In the genomic region with DNA sequence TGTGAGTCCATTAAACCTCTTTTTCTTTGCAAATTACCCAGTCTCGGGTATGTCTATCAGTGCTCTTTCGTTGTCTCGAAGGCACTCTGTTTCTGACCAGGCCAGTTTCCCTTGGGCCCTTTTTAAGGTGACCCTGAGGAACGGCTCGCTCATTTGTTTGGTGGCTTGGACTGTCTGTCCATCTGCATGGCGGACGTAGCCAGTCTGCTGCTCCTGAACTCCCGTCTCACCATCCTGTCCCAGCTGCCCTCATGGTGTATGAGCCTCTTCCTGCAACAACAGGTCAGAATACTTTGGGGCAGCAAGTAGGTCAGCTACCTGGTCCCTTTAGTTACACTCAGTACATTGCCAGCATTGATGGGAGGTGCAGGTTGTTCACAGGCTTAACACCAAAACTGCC, we compare ENCODE assay signal across 9 cellular contexts. TPM values are rescaled to one million over a fixed set of nuclear protein-coding genes. Genes with fewer than 3 reads are reported as not detected.
"Had no signal": no experiment of that assay in that cellular context is flagged by ENCODE, and none has a peak within 500 bp of the region (broad histone marks: within the 10 kb centered on the region; RNA-seq: fewer than 3 reads in every experiment).

No MANE protein-coding gene starts in this region.

- H3K4me3 Mint-ChIP-seq: GM23338, H9, IgD-negative memory B cell had no signal

- H2AFZ ChIP-seq: GM23338 had no signal

- H3K4me2 ChIP-seq: GM23338 had no signal

- FAIRE-seq: H1, H54, HepG2 had no signal

- H3K9me3 Mint-ChIP-seq: GM23338, H9, IgD-negative memory B cell had no signal

- H3K4me3 ChIP-seq: GM23338 had no signal

- H3K27ac Mint-ChIP-seq: GM23338, H9, IgD-negative memory B cell had no signal

- H3K36me3 Mint-ChIP-seq: IgD-negative memory B cell had no signal

- H3K4me1 Mint-ChIP-seq: GM23338, H9, IgD-negative memory B cell had no signal

- DNase-seq: H9, HCEC 1CT, KBM-7 had no signal

RNA-seq across cellular contexts. Expression of gene DRC7, which starts 19.0 kb away (rescaled TPM):
- total RNA-seq: GM23338, H1, HT-29 had no signal
- polyA plus RNA-seq: GM23338, IgD-negative memory B cell had no signal

RNA-seq across cellular contexts. Expression of gene ADGRG3, which starts 45.5 kb away (rescaled TPM):
- total RNA-seq: GM23338, HT-29 had no signal
- polyA plus RNA-seq: GM23338, IgD-negative memory B cell had no signal
